1 cellular context compared by ENCODE assay signal in the genomic region with DNA sequence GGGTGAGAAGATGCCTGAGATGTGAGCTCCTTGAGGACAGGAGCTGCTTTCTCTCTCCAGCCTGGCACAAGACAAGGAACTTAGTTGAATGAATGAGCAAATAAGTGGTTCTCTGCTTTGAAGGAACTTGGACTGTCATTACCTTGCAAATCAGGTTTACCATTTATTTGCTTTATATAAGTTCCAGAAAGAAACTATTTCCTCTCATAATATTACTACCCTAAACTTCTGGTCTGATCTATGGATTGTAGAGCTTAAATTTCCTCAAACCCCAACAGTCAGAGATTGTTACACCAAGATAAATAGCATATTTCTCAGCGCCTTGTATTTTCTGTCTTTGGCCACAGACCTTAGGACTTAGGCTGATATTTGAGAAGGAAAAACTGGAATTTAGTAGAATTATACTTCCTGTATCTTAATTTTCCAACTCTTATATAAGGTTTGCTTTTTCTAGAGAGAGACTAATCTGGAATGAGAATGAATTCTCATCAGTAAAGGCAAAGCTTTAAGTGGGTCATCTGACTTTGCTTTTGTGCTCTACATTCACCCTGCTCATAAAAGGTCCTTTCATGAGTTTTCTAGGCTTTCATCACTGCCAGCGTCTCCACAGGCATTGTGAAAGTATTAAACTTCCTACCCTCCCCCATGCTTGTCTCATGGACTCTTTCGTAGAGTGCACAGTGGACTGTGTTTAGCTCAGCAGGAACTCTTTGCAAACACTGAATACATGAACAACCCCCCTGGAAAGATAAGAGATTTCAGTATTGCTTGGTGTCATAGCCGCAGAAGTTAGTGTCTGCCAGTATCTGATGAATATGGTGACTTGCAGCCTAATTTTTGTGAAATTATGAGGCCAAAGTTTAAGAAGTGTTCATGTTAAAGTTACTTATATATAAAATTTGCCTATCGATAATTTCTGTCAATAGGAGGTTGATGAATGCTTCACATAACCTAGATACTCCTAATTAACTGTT.
TF ChIP-seq lines count a peak whose summit lies in the region.

No MANE protein-coding gene starts in this region.

TF ChIP-seq in HEK293, 187 proteins besides CTCF, POLR2A, EP300 and RAD21 (continued from another document and continues in another):
- TF ChIP-seq, protein P1, sequence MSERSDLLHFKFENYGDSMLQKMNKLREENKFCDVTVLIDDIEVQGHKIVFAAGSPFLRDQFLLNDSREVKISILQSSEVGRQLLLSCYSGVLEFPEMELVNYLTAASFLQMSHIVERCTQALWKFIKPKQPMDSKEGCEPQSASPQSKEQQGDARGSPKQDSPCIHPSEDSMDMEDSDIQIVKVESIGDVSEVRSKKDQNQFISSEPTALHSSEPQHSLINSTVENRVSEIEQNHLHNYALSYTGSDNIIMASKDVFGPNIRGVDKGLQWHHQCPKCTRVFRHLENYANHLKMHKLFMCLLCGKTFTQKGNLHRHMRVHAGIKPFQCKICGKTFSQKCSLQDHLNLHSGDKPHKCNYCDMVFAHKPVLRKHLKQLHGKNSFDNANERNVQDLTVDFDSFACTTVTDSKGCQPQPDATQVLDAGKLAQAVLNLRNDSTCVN (tag by site-specific recombination; optimal IDR thresholded peaks at IDR 0.05) = no peak
- TF ChIP-seq, protein P2, sequence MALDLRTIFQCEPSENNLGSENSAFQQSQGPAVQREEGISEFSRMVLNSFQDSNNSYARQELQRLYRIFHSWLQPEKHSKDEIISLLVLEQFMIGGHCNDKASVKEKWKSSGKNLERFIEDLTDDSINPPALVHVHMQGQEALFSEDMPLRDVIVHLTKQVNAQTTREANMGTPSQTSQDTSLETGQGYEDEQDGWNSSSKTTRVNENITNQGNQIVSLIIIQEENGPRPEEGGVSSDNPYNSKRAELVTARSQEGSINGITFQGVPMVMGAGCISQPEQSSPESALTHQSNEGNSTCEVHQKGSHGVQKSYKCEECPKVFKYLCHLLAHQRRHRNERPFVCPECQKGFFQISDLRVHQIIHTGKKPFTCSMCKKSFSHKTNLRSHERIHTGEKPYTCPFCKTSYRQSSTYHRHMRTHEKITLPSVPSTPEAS (tag by site-specific recombination; IDR thresholded peaks at IDR 0.05) = no peak
- TF ChIP-seq ZNF138 (tag by site-specific recombination; IDR thresholded peaks at IDR 0.05; ENCODE audit: borderline replicate concordance) (no peak), ZNF555 (tag by site-specific recombination; conservative IDR thresholded peaks at IDR 0.05) (no peak), ZNF37A (tag by site-specific recombination; IDR thresholded peaks at IDR 0.05) (no peak), ZNF169 (tag by site-specific recombination; IDR thresholded peaks at IDR 0.05) (no peak), ZBTB17 (tag by site-specific recombination; IDR thresholded peaks at IDR 0.05) (peak; percentile 56), ZNF19 (tag by site-specific recombination; IDR thresholded peaks at IDR 0.05; ENCODE audit: low read depth) (no peak), KLF16 (tag by site-specific recombination; IDR thresholded peaks at IDR 0.05) (no peak), ZNF155 (tag by site-specific recombination; IDR thresholded peaks at IDR 0.05) (no peak), ZBTB8A (tag by site-specific recombination; IDR thresholded peaks at IDR 0.05) (no peak), KLF8 (tag by site-specific recombination; IDR thresholded peaks at IDR 0.05) (no peak), ZNF529 (tag by site-specific recombination; IDR thresholded peaks at IDR 0.05; ENCODE audit: insufficient replicate concordance) (no peak), ZNF132 (tag by site-specific recombination; IDR thresholded peaks at IDR 0.05; ENCODE audit: borderline replicate concordance) (no peak), ZNF660 (tag by site-specific recombination; IDR thresholded peaks at IDR 0.05) (no peak; the same call in none of the 2 replicates), RBAK (tag by site-specific recombination; IDR thresholded peaks at IDR 0.05) (no peak), SP3 (tag by site-specific recombination; IDR thresholded peaks at IDR 0.05) (no peak), ZNF341 (tag by site-specific recombination; IDR thresholded peaks at IDR 0.05; ENCODE audit: low read depth) (no peak), ZNF174 (tag by site-specific recombination; IDR thresholded peaks at IDR 0.05) (no peak), ZNF626 (tag by site-specific recombination; IDR thresholded peaks at IDR 0.05) (no peak), ZNF248 (tag by site-specific recombination; IDR thresholded peaks at IDR 0.05) (no peak), ZNF664 (tag by site-specific recombination; IDR thresholded peaks at IDR 0.05) (no peak), YY1 (tag by site-specific recombination; IDR thresholded peaks at IDR 0.05) (no peak), ZSCAN30 (tag by site-specific recombination; IDR thresholded peaks at IDR 0.05) (peak; percentile 95), ZNF350 (tag by site-specific recombination; IDR thresholded peaks at IDR 0.05) (no peak), REPIN1 (tag by site-specific recombination; IDR thresholded peaks at IDR 0.05; ENCODE audit: low read depth) (no peak), TCF7L2 (IDR thresholded peaks at IDR 0.05; ENCODE audit: borderline replicate concordance, low read depth, low read length) (peak; percentile 76; the same call in 1 of the 2 replicates), ZNF2 (tag by site-specific recombination; IDR thresholded peaks at IDR 0.05) (no peak), ZNF112 (tag by site-specific recombination; IDR thresholded peaks at IDR 0.05) (no peak), ZNF394 (tag by site-specific recombination; IDR thresholded peaks at IDR 0.05; ENCODE audit: borderline replicate concordance) (no peak), ZNF596 (tag by site-specific recombination; IDR thresholded peaks at IDR 0.05) (0 out of 2 replicates have a peak, but pooled peaks have one; percentile 26), ZNF211 (tag by site-specific recombination; IDR thresholded peaks at IDR 0.05; ENCODE audit: low read depth) (no peak), ZNF146 (tag by site-specific recombination; IDR thresholded peaks at IDR 0.05) (no peak), ZNF416 (tag by site-specific recombination; IDR thresholded peaks at IDR 0.05) (no peak), ZNF629 (tag by site-specific recombination; IDR thresholded peaks at IDR 0.05) (no peak), SETDB1 (IDR thresholded peaks at IDR 0.05; ENCODE audit: insufficient read length, low read length) (no peak), ZNF292 (tag by site-specific recombination; IDR thresholded peaks at IDR 0.05; ENCODE audit: borderline replicate concordance, low read depth) (no peak), ZNF677 (tag by site-specific recombination; IDR thresholded peaks at IDR 0.05) (no peak), ZFP3 (tag by site-specific recombination; IDR thresholded peaks at IDR 0.05; ENCODE audit: low read depth) (peak; percentile 25; the same call in 1 of the 2 replicates), ZNF624 (tag by site-specific recombination; IDR thresholded peaks at IDR 0.05) (no peak)
- TF ChIP-seq, protein P3, sequence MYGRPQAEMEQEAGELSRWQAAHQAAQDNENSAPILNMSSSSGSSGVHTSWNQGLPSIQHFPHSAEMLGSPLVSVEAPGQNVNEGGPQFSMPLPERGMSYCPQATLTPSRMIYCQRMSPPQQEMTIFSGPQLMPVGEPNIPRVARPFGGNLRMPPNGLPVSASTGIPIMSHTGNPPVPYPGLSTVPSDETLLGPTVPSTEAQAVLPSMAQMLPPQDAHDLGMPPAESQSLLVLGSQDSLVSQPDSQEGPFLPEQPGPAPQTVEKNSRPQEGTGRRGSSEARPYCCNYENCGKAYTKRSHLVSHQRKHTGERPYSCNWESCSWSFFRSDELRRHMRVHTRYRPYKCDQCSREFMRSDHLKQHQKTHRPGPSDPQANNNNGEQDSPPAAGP (tag by site-specific recombination; IDR thresholded peaks at IDR 0.05) = no peak
- TF ChIP-seq, protein P4, sequence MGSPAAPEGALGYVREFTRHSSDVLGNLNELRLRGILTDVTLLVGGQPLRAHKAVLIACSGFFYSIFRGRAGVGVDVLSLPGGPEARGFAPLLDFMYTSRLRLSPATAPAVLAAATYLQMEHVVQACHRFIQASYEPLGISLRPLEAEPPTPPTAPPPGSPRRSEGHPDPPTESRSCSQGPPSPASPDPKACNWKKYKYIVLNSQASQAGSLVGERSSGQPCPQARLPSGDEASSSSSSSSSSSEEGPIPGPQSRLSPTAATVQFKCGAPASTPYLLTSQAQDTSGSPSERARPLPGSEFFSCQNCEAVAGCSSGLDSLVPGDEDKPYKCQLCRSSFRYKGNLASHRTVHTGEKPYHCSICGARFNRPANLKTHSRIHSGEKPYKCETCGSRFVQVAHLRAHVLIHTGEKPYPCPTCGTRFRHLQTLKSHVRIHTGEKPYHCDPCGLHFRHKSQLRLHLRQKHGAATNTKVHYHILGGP (tag by site-specific recombination; IDR thresholded peaks at IDR 0.05) = no peak
- TF ChIP-seq, protein P5, sequence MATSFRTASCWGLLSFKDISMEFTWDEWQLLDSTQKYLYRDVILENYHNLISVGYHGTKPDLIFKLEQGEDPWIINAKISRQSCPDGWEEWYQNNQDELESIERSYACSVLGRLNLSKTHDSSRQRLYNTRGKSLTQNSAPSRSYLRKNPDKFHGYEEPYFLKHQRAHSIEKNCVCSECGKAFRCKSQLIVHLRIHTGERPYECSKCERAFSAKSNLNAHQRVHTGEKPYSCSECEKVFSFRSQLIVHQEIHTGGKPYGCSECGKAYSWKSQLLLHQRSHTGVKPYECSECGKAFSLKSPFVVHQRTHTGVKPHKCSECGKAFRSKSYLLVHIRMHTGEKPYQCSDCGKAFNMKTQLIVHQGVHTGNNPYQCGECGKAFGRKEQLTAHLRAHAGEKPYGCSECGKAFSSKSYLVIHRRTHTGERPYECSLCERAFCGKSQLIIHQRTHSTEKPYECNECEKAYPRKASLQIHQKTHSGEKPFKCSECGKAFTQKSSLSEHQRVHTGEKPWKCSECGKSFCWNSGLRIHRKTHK (tag by site-specific recombination; IDR thresholded peaks at IDR 0.05) = no peak
- TF ChIP-seq, protein P6, sequence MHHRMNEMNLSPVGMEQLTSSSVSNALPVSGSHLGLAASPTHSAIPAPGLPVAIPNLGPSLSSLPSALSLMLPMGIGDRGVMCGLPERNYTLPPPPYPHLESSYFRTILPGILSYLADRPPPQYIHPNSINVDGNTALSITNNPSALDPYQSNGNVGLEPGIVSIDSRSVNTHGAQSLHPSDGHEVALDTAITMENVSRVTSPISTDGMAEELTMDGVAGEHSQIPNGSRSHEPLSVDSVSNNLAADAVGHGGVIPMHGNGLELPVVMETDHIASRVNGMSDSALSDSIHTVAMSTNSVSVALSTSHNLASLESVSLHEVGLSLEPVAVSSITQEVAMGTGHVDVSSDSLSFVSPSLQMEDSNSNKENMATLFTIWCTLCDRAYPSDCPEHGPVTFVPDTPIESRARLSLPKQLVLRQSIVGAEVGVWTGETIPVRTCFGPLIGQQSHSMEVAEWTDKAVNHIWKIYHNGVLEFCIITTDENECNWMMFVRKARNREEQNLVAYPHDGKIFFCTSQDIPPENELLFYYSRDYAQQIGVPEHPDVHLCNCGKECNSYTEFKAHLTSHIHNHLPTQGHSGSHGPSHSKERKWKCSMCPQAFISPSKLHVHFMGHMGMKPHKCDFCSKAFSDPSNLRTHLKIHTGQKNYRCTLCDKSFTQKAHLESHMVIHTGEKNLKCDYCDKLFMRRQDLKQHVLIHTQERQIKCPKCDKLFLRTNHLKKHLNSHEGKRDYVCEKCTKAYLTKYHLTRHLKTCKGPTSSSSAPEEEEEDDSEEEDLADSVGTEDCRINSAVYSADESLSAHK (tag by site-specific recombination; IDR thresholded peaks at IDR 0.05) = 0 out of 2 replicates have a peak, but pooled peaks have one; percentile 41
- TF ChIP-seq, protein P7, sequence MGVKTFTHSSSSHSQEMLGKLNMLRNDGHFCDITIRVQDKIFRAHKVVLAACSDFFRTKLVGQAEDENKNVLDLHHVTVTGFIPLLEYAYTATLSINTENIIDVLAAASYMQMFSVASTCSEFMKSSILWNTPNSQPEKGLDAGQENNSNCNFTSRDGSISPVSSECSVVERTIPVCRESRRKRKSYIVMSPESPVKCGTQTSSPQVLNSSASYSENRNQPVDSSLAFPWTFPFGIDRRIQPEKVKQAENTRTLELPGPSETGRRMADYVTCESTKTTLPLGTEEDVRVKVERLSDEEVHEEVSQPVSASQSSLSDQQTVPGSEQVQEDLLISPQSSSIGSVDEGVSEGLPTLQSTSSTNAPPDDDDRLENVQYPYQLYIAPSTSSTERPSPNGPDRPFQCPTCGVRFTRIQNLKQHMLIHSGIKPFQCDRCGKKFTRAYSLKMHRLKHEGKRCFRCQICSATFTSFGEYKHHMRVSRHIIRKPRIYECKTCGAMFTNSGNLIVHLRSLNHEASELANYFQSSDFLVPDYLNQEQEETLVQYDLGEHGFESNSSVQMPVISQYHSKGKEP (tag by site-specific recombination; IDR thresholded peaks at IDR 0.05) = no peak
- TF ChIP-seq, protein P8, sequence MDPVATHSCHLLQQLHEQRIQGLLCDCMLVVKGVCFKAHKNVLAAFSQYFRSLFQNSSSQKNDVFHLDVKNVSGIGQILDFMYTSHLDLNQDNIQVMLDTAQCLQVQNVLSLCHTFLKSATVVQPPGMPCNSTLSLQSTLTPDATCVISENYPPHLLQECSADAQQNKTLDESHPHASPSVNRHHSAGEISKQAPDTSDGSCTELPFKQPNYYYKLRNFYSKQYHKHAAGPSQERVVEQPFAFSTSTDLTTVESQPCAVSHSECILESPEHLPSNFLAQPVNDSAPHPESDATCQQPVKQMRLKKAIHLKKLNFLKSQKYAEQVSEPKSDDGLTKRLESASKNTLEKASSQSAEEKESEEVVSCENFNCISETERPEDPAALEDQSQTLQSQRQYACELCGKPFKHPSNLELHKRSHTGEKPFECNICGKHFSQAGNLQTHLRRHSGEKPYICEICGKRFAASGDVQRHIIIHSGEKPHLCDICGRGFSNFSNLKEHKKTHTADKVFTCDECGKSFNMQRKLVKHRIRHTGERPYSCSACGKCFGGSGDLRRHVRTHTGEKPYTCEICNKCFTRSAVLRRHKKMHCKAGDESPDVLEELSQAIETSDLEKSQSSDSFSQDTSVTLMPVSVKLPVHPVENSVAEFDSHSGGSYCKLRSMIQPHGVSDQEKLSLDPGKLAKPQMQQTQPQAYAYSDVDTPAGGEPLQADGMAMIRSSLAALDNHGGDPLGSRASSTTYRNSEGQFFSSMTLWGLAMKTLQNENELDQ (tag by site-specific recombination; IDR thresholded peaks at IDR 0.05; ENCODE audit: low read depth) = no peak
- TF ChIP-seq, protein P9, sequence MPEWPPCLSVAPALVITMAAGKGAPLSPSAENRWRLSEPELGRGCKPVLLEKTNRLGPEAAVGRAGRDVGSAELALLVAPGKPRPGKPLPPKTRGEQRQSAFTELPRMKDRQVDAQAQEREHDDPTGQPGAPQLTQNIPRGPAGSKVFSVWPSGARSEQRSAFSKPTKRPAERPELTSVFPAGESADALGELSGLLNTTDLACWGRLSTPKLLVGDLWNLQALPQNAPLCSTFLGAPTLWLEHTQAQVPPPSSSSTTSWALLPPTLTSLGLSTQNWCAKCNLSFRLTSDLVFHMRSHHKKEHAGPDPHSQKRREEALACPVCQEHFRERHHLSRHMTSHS (tag by site-specific recombination; IDR thresholded peaks at IDR 0.05) = no peak
- TF ChIP-seq, protein P10, sequence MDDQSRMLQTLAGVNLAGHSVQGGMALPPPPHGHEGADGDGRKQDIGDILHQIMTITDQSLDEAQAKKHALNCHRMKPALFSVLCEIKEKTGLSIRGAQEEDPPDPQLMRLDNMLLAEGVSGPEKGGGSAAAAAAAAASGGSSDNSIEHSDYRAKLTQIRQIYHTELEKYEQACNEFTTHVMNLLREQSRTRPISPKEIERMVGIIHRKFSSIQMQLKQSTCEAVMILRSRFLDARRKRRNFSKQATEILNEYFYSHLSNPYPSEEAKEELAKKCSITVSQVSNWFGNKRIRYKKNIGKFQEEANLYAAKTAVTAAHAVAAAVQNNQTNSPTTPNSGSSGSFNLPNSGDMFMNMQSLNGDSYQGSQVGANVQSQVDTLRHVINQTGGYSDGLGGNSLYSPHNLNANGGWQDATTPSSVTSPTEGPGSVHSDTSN (CRISPR knock-in tag; IDR thresholded peaks at IDR 0.05) = no peak
